ENCODE assay signal across 1 cellular context in genomic region chr2:159710601-159711180, GRCh38.
TF ChIP-seq lines count a peak whose summit lies in the region.

No MANE protein-coding gene starts in this region.

TF ChIP-seq in HepG2, 621 proteins besides CTCF, POLR2A, EP300 and RAD21 (continued from another document):
- TF ChIP-seq ZNF687 (CRISPR knock-in tag; IDR thresholded peaks at IDR 0.05) = no peak
- TF ChIP-seq ZNF564 (CRISPR knock-in tag; IDR thresholded peaks at IDR 0.05) = no peak
- no peak for TF ChIP-seq HOXA5 (CRISPR knock-in tag; IDR thresholded peaks at IDR 0.05)
- no peak for TF ChIP-seq GZF1 (CRISPR knock-in tag; IDR thresholded peaks at IDR 0.05)
- TF ChIP-seq TRAFD1 (CRISPR knock-in tag; IDR thresholded peaks at IDR 0.05; ENCODE audit: borderline replicate concordance) = no peak
- no peak for TF ChIP-seq RXRA (CRISPR knock-in tag; IDR thresholded peaks at IDR 0.05)
- TF ChIP-seq ZNF577 (CRISPR knock-in tag; IDR thresholded peaks at IDR 0.05; ENCODE audit: borderline replicate concordance, low read depth) = no peak
- TF ChIP-seq ATF3 (CRISPR knock-in tag; IDR thresholded peaks at IDR 0.05) = no peak
